35 cellular contexts compared by ENCODE assay signal in genomic region chr2:39755466-39755865, GRCh38.
"Had no signal": no experiment of that assay in that cellular context is flagged by ENCODE, and none has a peak within 500 bp of the region (broad histone marks: within the 10 kb centered on the region; RNA-seq: fewer than 3 reads in every experiment).

No MANE protein-coding gene starts in this region.

- H3K27me3 ChIP-seq: ascending aorta, cardiac muscle cell, Peyer's patch had no signal

- ATAC-seq: activated CD8-positive, alpha-beta T cell treated with anti-CD3 and anti-CD28 coated beads for 36 hours; activated T-cell treated with anti-CD3 and anti-CD28 coated beads, Interleukin-2, amount 50 U/mL, for 72 hours; activated T-helper 17 cell treated with anti-CD3 and anti-CD28 coated beads, Interleukin-2, amount 50 U/mL, for 72 hours; PC-3; Right ventricle myocardium inferior had no signal

- DNase-seq: activated CD4-positive, alpha-beta T cell treated with anti-CD3 and anti-CD28 coated beads for 1 hour; activated CD4-positive, alpha-beta T cell treated with anti-CD3 and anti-CD28 coated beads for 48 hours; activated CD4-positive, CD25-positive, alpha-beta regulatory T cell; activated CD8-positive, alpha-beta T cell treated with anti-CD3 and anti-CD28 coated beads for 36 hours; activated effector memory CD4-positive, alpha-beta T cell treated with anti-CD3 and anti-CD28 coated beads, Interleukin-2, amount 50 U/mL, for 16 hours; activated naive CD4-positive, alpha-beta T cell; activated naive CD4-positive, alpha-beta T cell treated with anti-CD3 and anti-CD28 coated beads, Interleukin-2, amount 50 U/mL, for 16 hours; activated naive CD8-positive, alpha-beta T cell treated with anti-CD3 and anti-CD28 coated beads for 36 hours; activated T-cell treated with anti-CD3 and anti-CD28 coated beads, Interleukin-2, amount 50 U/mL, for 1 hour; activated T-cell treated with anti-CD3 and anti-CD28 coated beads, Interleukin-2, amount 50 U/mL, for 72 hours; amygdala; NCI-H1092 treated with DMSO at 0.1 percent for 48 hours; NCI-H1417; NCI-H146; NCI-H187; NCI-H2029 treated with DMSO at 0.1 percent for 48 hours; NCI-H2107; NCI-H2171; NCI-H510A; NCI-H526; NCI-H748 treated with DMSO at 0.1 percent for 48 hours; NK-92 treated with Interleukin-12 subunit alpha and Interleukin-12 subunit beta, amount 100 ng/mL, for 24 hours; PC-3; Peyer's patch; RPMI8226; SW 1271; T-helper 1 cell; T-helper 2 cell; T-helper 9 cell; WERI-Rb-1 had no signal

- H3K4me3 ChIP-seq: ascending aorta, cardiac muscle cell, Peyer's patch had no signal

- H3K27ac ChIP-seq: ascending aorta, cardiac muscle cell, KMS-11, Peyer's patch, WERI-Rb-1 had no signal

- H3K4me2 ChIP-seq: KMS-11 had no signal

- H3K9ac ChIP-seq: KMS-11 had no signal

- H3K9me3 ChIP-seq: ascending aorta, Peyer's patch had no signal

- H3K4me1 ChIP-seq: ascending aorta, Peyer's patch had no signal
